12 cellular contexts compared by ENCODE assay signal in the genomic region with DNA sequence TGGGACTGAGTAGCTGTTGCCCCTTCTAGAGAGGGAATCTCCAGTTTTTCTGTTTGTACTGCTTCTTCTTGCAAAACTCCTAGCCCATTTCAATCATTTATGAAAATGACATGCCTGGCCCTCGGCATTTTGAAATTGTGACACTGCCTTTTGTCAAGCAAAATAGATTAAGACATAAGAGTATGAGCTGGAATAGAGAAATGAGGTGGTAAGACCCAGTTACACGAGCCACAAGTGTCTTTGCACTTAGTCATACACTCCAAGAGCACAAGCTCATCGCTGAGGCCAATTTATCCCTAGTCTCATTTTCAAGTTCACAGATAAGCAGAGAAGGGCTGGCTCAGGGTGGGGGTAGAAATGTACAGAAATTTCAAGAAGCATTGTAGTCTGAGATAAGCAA. TPM values are rescaled to one million over a fixed set of nuclear protein-coding genes. Genes with fewer than 3 reads are reported as not detected.
A peak's percentile ranks its signal among the peaks of the same experiment; 100 is the strongest.
DNase-seq lines count a peak whose midpoint lies in the region; ATAC-seq, FAIRE-seq and TF ChIP-seq lines count a peak whose summit lies in the region.
"Had no signal": no experiment of that assay in that cellular context is flagged by ENCODE, and none has a peak within 500 bp of the region (broad histone marks: within the 10 kb centered on the region; RNA-seq: fewer than 3 reads in every experiment).

No MANE protein-coding gene starts in this region.

- H3K4me1 Mint-ChIP-seq in nephron progenitor cell = peaks cover 41% of the 10 kb centered on the region
- no peaks in the 10 kb centered on the region for H3K4me1 Mint-ChIP-seq in stimulated activated effector memory CD8-positive, alpha-beta T cell treated with anti-CD3 and anti-CD28 coated beads, Interleukin-12 subunit alpha, Interleukin-12 subunit beta, amount 100 ng/mL, for 72 hours
- H3K4me1 Mint-ChIP-seq: naive B cell had no signal

- H3K27me3 Mint-ChIP-seq in nephron progenitor cell (ENCODE audit: low read depth, poor library complexity) = no peaks in the 10 kb centered on the region

- in situ Hi-C loops in K562 (cut with MboI) = no loop called here

- H2BK120ac ChIP-seq in mesendoderm (ENCODE audit: low read depth, low read length) = peak overlapping the region; percentile 86

- H3K27me3 ChIP-seq in BJ (ENCODE audit: control insufficient read depth, insufficient read depth, low read length) (no peaks in the 10 kb centered on the region), K562 (ENCODE audit: control insufficient read depth in 2 of 2, insufficient read depth in 2 of 2, low read length in 2 of 2) (peaks cover 3 to 4% of the 10 kb centered on the region in 2 experiments; a peak in 3 of 5 replicates), mesendoderm (ENCODE audit: insufficient read depth, low read length, poor library complexity) (no peaks in the 10 kb centered on the region), right lobe of liver (no peaks in the 10 kb centered on the region)

- H3K4me3 Mint-ChIP-seq in nephron progenitor cell = no peak overlapping the region
- no peak overlapping the region for H3K4me3 Mint-ChIP-seq in stimulated activated effector memory CD8-positive, alpha-beta T cell treated with anti-CD3 and anti-CD28 coated beads, Interleukin-12 subunit alpha, Interleukin-12 subunit beta, amount 100 ng/mL, for 72 hours
- H3K4me3 Mint-ChIP-seq: naive B cell had no signal

- no peak for TF ChIP-seq RAD21 in K562 (CRISPR knock-in tag; conservative IDR thresholded peaks at IDR 0.05 in 1 of 2, IDR thresholded peaks at IDR 0.05 in 1 of 2)

- no peak overlapping the region for H3K27ac ChIP-seq in K562 (ENCODE audit: extremely low read depth, low read depth, low read length)
- H3K27ac ChIP-seq in mesendoderm (ENCODE audit: low read depth, low read length) = peak overlapping the region; percentile 48
- no peak overlapping the region for H3K27ac ChIP-seq in right lobe of liver
- H3K27ac ChIP-seq: heart right ventricle, thoracic aorta had no signal

- no peak overlapping the region for H4K5ac ChIP-seq in mesendoderm (ENCODE audit: low read length)

- no peak for TF ChIP-seq POLR2A in K562 (conservative IDR thresholded peaks at IDR 0.05)
- no peak for TF ChIP-seq POLR2A in right lobe of liver (IDR thresholded peaks at IDR 0.05)

- intact Hi-C loops in K562 (cut with micrococcal nuclease) = no loop called here
- intact Hi-C loops in right lobe of liver (cut with DNase I) = no loop called here

- H3K27ac Mint-ChIP-seq in nephron progenitor cell = no peak overlapping the region
- H3K27ac Mint-ChIP-seq in stimulated activated effector memory CD8-positive, alpha-beta T cell treated with anti-CD3 and anti-CD28 coated beads, Interleukin-12 subunit alpha, Interleukin-12 subunit beta, amount 100 ng/mL, for 72 hours = no peak overlapping the region
- H3K27ac Mint-ChIP-seq: naive B cell had no signal

- H3K56ac ChIP-seq in mesendoderm (ENCODE audit: low read length) = no peak overlapping the region

- H3K4me3 ChIP-seq in BJ (ENCODE audit: low read depth, low read length) (no peak overlapping the region), K562 (no peak overlapping the region), mesendoderm (ENCODE audit: low read length) (no peak overlapping the region), right lobe of liver (no peak overlapping the region)
- H3K4me3 ChIP-seq: heart right ventricle, thoracic aorta had no signal

- ATAC-seq in K562 = peak; percentile 66
- ATAC-seq in GM21447 (IDR thresholded peaks at IDR 0.05; ENCODE audit: unreplicated experiment) = no peak
- no peak for ATAC-seq in stimulated activated effector memory CD8-positive, alpha-beta T cell treated with anti-CD3 and anti-CD28 coated beads, Interleukin-12 subunit alpha, Interleukin-12 subunit beta, amount 100 ng/mL, for 72 hours
- no peak for ATAC-seq in right lobe of liver
- ATAC-seq: heart right ventricle had no signal

- no TSS peak for BruUV-seq in K562 (replicated peaks; lab: Mats Ljungman, UMichigan)

- no peaks in the 10 kb centered on the region for H3K79me1 ChIP-seq in mesendoderm (ENCODE audit: low read length)

- DNase-seq in BJ (ENCODE audit: low read depth) (peak; percentile 60), LHCN-M2 (ENCODE audit: low read depth) (peak; percentile 78), K562 (ENCODE audit: extremely low read depth in 1 of 4, low spot score in 3 of 4) (peak in 2 of 4 experiments; percentile 26 to 44), mesendoderm (peak; percentile 79), nephron progenitor cell (no peak), right lobe of liver (no peak)
- DNase-seq in stimulated activated effector memory CD8-positive, alpha-beta T cell treated with anti-CD3 and anti-CD28 coated beads, Interleukin-12 subunit alpha, Interleukin-12 subunit beta, amount 100 ng/mL, for 72 hours (ENCODE audit: low spot score in 2 of 2) = no peak
- DNase-seq: aorta, heart right ventricle, naive B cell had no signal

- H3K9ac ChIP-seq in K562 (ENCODE audit: insufficient read depth in 1 of 2, low read depth in 2 of 2, low read length in 2 of 2) = no peak overlapping the region
- no peak overlapping the region for H3K9ac ChIP-seq in mesendoderm (ENCODE audit: low read length)

- H3K23ac ChIP-seq in mesendoderm (ENCODE audit: low read length) = no peak overlapping the region

- no peaks in the 10 kb centered on the region for H3K36me3 Mint-ChIP-seq in nephron progenitor cell (ENCODE audit: low read depth)
- no peaks in the 10 kb centered on the region for H3K36me3 Mint-ChIP-seq in stimulated activated effector memory CD8-positive, alpha-beta T cell treated with anti-CD3 and anti-CD28 coated beads, Interleukin-12 subunit alpha, Interleukin-12 subunit beta, amount 100 ng/mL, for 72 hours
- H3K36me3 Mint-ChIP-seq: naive B cell had no signal

- no peak for TF ChIP-seq EP300 in K562 (IDR thresholded peaks at IDR 0.05; ENCODE audit: low read length)

- POLR2A ChIA-PET in BJ (lab: Charles Lee) = no interaction called here
- POLR2A ChIA-PET in K562 (lab: Yijun Ruan, JAX) = interaction anchor here (0.6 to 1.9 kb wide), 4 partner anchors 8 to 1287 kb away, joined by 3 to 9 read pairs (median 3); no protein-coding TSS in a partner anchor

- no peak overlapping the region for H3K18ac ChIP-seq in mesendoderm (ENCODE audit: low read length)

- peaks cover 4% of the 10 kb centered on the region in 2 experiments; a peak in 2 of 5 replicates for H3K4me1 ChIP-seq in K562 (replicated peaks in 1 of 2; ENCODE audit: control insufficient read depth in 2 of 2, insufficient read depth in 2 of 2, low read length in 2 of 2)
- peaks cover 10% of the 10 kb centered on the region for H3K4me1 ChIP-seq in mesendoderm (ENCODE audit: control insufficient read depth, low read depth, low read length)
- H3K4me1 ChIP-seq in right lobe of liver = no peaks in the 10 kb centered on the region
- H3K4me1 ChIP-seq: heart right ventricle had no signal

- H3K4ac ChIP-seq in mesendoderm (ENCODE audit: low read depth, low read length) = peak overlapping the region; percentile 72

- no peak for FAIRE-seq in K562 (lab: Jason Lieb, UNC)

- no peak overlapping the region for H2BK5ac ChIP-seq in mesendoderm (ENCODE audit: low read length)

- WGBS in K562 (ENCODE audit: insufficient coverage, low coverage, missing lambda C conversion rate) = 0% methylated on average over 3 of the region's 3 CpGs
- no CpG with 5 or more reads among the region's 3 CpGs for WGBS in mesendoderm (ENCODE audit: extremely low coverage, insufficient coverage, low lambda C conversion rate)
- 16% methylated on average over 3 of the region's 3 CpGs for WGBS in right lobe of liver (ENCODE audit: insufficient coverage, low coverage, low lambda C conversion rate, missing lambda C conversion rate)

- no peaks in the 10 kb centered on the region for H3K9me3 Mint-ChIP-seq in nephron progenitor cell
- no peaks in the 10 kb centered on the region for H3K9me3 Mint-ChIP-seq in stimulated activated effector memory CD8-positive, alpha-beta T cell treated with anti-CD3 and anti-CD28 coated beads, Interleukin-12 subunit alpha, Interleukin-12 subunit beta, amount 100 ng/mL, for 72 hours

- H3K9me1 ChIP-seq in K562 (ENCODE audit: control insufficient read depth, insufficient read depth, low read length) = no peaks in the 10 kb centered on the region

- H3K79me2 ChIP-seq in K562 (ENCODE audit: control insufficient read depth, insufficient read depth, low read length) (no peaks in the 10 kb centered on the region), mesendoderm (ENCODE audit: control insufficient read depth, insufficient read depth, low read length) (no peaks in the 10 kb centered on the region)

- no peak for TF ChIP-seq CTCF in BJ (IDR thresholded peaks at IDR 0.05; ENCODE audit: insufficient read depth, low read depth, low read length)
- no peak for TF ChIP-seq CTCF in K562 (IDR thresholded peaks at IDR 0.05 in 2 of 3, conservative IDR thresholded peaks at IDR 0.05 in 1 of 3; ENCODE audit: insufficient read depth in 2 of 3, low read depth in 1 of 3, low read length in 3 of 3)
- no peak for TF ChIP-seq CTCF in nephron progenitor cell (IDR thresholded peaks at IDR 0.05)
- TF ChIP-seq CTCF in right lobe of liver (IDR thresholded peaks at IDR 0.05) = no peak

- H2AK5ac ChIP-seq in mesendoderm (ENCODE audit: low read length) = no peak overlapping the region

- H3K9me3 ChIP-seq in K562 (replicated peaks; ENCODE audit: control insufficient read depth, insufficient read depth, low read depth, low read length) (no peaks in the 10 kb centered on the region), right lobe of liver (no peaks in the 10 kb centered on the region)
- H3K9me3 ChIP-seq: heart right ventricle, thoracic aorta had no signal

- H4K8ac ChIP-seq in mesendoderm (ENCODE audit: low read depth, low read length) = no peak overlapping the region

- H4K20me1 ChIP-seq in K562 (replicated peaks; ENCODE audit: control insufficient read depth, insufficient read depth, low read length) = 0 out of 2 replicates have a peak, but pooled peaks cover 7% of the 10 kb centered on the region

- H3K4me2 ChIP-seq in K562 (ENCODE audit: insufficient read depth, low read length) (no peak overlapping the region), mesendoderm (ENCODE audit: low read length) (no peak overlapping the region)

- H3K36me3 ChIP-seq in BJ (ENCODE audit: control insufficient read depth, insufficient read depth, low read length) = no peaks in the 10 kb centered on the region
- no peaks in the 10 kb centered on the region for H3K36me3 ChIP-seq in K562 (ENCODE audit: control insufficient read depth, insufficient read depth, low read length)
- no peaks in the 10 kb centered on the region for H3K36me3 ChIP-seq in mesendoderm (ENCODE audit: control insufficient read depth, insufficient read depth, low read length)
- no peaks in the 10 kb centered on the region for H3K36me3 ChIP-seq in right lobe of liver
- H3K36me3 ChIP-seq: heart right ventricle, thoracic aorta had no signal

- H2BK15ac ChIP-seq in mesendoderm (replicated peaks; ENCODE audit: low read depth) = no peak overlapping the region

- CTCF ChIA-PET in BJ (lab: Yijun Ruan, JAX) = interaction anchor here (1.6 to 1.7 kb wide), 2 partner anchors 242 to 284 kb away, joined by 5 to 6 read pairs; no protein-coding TSS in a partner anchor
- CTCF ChIA-PET in K562 (lab: Yijun Ruan, JAX; ENCODE audit: low intra/inter-chr PET ratio) = no interaction called here

- H2AFZ ChIP-seq in K562 (ENCODE audit: low read depth, low read length) = no peak overlapping the region

RNA-seq across cellular contexts. Expression of a gene that starts 40.6 kb away (rescaled TPM):
- 27.1 and 30.9 TPM in 2 replicates for polyA plus RNA-seq in BJ (2011; rRNA removed)
- polyA minus RNA-seq in BJ (2011; rRNA and poly(A)+ RNA removed) = 101 and 174 TPM in 2 replicates
- total RNA-seq in LHCN-M2 (2014; rRNA removed) = 66.9 and 197 TPM in 2 replicates
- 57.6 TPM for polyA plus RNA-seq in LHCN-M2 (2012)
- total RNA-seq in K562 (2011; cell fraction: chromatin; rRNA removed; ENCODE audit: low replicate concordance) = 40.0 and 59.2 TPM in 2 replicates
- total RNA-seq in K562 (2011; cell fraction: nucleolus; rRNA removed) = 29.5 and 48.0 TPM in 2 replicates
- total RNA-seq in K562 (2011; cell fraction: nucleoplasm; rRNA removed) = 40.7 and 44.0 TPM in 2 replicates
- total RNA-seq in K562 (2014; rRNA removed) = 17.3 and 23.7 TPM in 2 replicates
- 26.4 and 28.7 TPM in 2 replicates for total RNA-seq in K562 (2014; rRNA removed; fragmentation: Illumina TruSeq; extraction: Trizol)
- 15.4 and 17.5 TPM in 2 replicates for total RNA-seq in K562 (2015; rRNA removed; fragmentation: Illumina TruSeq; extraction: Trizol)
- 61.4 and 66.1 TPM in 2 replicates for total RNA-seq in K562 (2021)
- 5.2 and 8.0 TPM in 2 replicates for polyA plus RNA-seq in K562 (2011; rRNA removed)
- polyA plus RNA-seq in K562 (2011; cell fraction: cytosol; rRNA removed) = 9.8 and 14.0 TPM in 2 replicates
- polyA plus RNA-seq in K562 (2011; cell fraction: nucleus; rRNA removed) = 7.7 and 8.0 TPM in 2 replicates
- polyA plus RNA-seq in K562 (2012) = 10.2 and 16.8 TPM in 2 replicates
- polyA plus RNA-seq in K562 (2014; fragmentation: Illumina TruSeq; extraction: Trizol) = 22.5 and 24.4 TPM in 2 replicates
- 10 to 100 TPM in 1 of 2 experiments, 1 to 10 TPM in 1; 9.9 to 30.1 TPM for polyA plus RNA-seq in K562 (2014; fragmentation: Nextera tagmentation; extraction: Ambion mirVana)
- 12.5 and 12.9 TPM in 2 replicates for polyA plus RNA-seq in K562 (2014; rRNA removed)
- polyA minus RNA-seq in K562 (2011; rRNA and poly(A)+ RNA removed) = 18.9 and 28.9 TPM in 2 replicates
- 13.7 and 23.6 TPM in 2 replicates for polyA minus RNA-seq in K562 (2011; cell fraction: cytosol; rRNA and poly(A)+ RNA removed)
- 18.7 and 26.7 TPM in 2 replicates for polyA minus RNA-seq in K562 (2011; cell fraction: nucleus; rRNA and poly(A)+ RNA removed)
- 38.5 TPM for polyA plus RNA-seq in mesendoderm (2013, experiment 1 of 2)
- 38.3 TPM for polyA plus RNA-seq in mesendoderm (2013, experiment 2 of 2)
- total RNA-seq in right lobe of liver = 10 to 100 TPM in 2 of 6 experiments, 1 to 10 TPM in 4; 2.4 to 14.0 (median 5.3) TPM

Comparison
In these comparisons a context has a peak if more than half of its experiments do, and no peak if none do; other contexts are left out.
1. DNase-seq: peak in BJ (single experiment), LHCN-M2 (single experiment) and mesendoderm (single experiment); none in nephron progenitor cell (single experiment), stimulated activated effector memory CD8-positive, alpha-beta T cell treated with anti-CD3 and anti-CD28 coated beads, Interleukin-12 subunit alpha, Interleukin-12 subunit beta, amount 100 ng/mL, for 72 hours (0 of 2) and right lobe of liver (0 of 3).